ENCODE assay signal across 1 cellular context in the genomic region with DNA sequence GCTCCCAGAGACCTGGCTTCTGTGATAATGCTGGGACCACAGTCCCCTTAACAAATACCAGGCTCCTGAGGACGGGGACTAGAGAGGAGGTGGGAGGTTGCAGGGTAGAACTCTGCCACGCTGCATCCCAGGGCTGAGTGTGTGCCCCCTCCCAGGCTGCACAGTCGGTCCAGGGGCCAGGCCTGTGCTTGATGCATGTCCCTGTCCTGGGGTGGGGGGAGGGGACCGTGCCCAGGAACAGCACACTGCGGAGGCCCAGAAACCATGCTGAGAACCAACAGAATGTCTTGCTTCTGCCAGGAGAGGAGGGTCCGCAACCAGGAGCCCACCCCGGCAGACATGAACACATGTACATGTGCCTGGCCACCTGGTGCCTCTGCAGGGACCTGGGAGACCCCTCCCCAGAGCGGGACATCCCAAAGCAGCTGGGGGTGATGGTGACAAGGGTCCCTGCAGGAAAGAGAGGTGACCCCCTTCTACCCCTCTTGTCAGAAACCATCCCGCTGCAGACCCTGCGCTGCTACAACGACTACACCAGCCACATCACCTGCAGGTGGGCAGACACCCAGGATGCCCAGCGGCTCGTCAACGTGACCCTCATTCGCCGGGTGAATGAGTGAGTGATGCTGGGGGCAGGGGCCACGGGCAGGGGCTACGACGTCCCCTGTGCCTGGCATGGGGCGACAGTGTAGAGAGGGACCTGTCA.
TF ChIP-seq lines count a peak whose summit lies in the region.

No MANE protein-coding gene starts in this region.

TF ChIP-seq in GM23338, 12 proteins besides CTCF, POLR2A, EP300 and RAD21:
- TF ChIP-seq, protein P1, sequence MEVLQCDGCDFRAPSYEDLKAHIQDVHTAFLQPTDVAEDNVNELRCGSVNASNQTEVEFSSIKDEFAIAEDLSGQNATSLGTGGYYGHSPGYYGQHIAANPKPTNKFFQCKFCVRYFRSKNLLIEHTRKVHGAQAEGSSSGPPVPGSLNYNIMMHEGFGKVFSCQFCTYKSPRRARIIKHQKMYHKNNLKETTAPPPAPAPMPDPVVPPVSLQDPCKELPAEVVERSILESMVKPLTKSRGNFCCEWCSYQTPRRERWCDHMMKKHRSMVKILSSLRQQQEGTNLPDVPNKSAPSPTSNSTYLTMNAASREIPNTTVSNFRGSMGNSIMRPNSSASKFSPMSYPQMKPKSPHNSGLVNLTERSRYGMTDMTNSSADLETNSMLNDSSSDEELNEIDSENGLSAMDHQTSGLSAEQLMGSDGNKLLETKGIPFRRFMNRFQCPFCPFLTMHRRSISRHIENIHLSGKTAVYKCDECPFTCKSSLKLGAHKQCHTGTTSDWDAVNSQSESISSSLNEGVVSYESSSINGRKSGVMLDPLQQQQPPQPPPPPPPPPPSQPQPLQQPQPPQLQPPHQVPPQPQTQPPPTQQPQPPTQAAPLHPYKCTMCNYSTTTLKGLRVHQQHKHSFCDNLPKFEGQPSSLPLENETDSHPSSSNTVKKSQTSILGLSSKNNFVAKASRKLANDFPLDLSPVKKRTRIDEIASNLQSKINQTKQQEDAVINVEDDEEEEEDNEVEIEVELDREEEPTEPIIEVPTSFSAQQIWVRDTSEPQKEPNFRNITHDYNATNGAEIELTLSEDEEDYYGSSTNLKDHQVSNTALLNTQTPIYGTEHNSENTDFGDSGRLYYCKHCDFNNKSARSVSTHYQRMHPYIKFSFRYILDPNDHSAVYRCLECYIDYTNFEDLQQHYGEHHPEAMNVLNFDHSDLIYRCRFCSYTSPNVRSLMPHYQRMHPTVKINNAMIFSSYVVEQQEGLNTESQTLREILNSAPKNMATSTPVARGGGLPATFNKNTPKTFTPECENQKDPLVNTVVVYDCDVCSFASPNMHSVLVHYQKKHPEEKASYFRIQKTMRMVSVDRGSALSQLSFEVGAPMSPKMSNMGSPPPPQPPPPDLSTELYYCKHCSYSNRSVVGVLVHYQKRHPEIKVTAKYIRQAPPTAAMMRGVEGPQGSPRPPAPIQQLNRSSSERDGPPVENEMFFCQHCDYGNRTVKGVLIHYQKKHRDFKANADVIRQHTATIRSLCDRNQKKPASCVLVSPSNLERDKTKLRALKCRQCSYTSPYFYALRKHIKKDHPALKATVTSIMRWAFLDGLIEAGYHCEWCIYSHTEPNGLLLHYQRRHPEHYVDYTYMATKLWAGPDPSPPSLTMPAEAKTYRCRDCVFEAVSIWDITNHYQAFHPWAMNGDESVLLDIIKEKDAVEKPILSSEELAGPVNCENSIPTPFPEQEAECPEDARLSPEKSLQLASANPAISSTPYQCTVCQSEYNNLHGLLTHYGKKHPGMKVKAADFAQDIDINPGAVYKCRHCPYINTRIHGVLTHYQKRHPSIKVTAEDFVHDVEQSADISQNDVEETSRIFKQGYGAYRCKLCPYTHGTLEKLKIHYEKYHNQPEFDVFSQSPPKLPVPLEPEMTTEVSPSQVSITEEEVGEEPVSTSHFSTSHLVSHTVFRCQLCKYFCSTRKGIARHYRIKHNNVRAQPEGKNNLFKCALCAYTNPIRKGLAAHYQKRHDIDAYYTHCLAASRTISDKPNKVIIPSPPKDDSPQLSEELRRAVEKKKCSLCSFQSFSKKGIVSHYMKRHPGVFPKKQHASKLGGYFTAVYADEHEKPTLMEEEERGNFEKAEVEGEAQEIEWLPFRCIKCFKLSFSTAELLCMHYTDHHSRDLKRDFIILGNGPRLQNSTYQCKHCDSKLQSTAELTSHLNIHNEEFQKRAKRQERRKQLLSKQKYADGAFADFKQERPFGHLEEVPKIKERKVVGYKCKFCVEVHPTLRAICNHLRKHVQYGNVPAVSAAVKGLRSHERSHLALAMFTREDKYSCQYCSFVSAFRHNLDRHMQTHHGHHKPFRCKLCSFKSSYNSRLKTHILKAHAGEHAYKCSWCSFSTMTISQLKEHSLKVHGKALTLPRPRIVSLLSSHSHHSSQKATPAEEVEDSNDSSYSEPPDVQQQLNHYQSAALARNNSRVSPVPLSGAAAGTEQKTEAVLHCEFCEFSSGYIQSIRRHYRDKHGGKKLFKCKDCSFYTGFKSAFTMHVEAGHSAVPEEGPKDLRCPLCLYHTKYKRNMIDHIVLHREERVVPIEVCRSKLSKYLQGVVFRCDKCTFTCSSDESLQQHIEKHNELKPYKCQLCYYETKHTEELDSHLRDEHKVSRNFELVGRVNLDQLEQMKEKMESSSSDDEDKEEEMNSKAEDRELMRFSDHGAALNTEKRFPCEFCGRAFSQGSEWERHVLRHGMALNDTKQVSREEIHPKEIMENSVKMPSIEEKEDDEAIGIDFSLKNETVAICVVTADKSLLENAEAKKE (CRISPR knock-in tag; IDR thresholded peaks at IDR 0.05), result no peak
- TF ChIP-seq ZNF331 (CRISPR knock-in tag; IDR thresholded peaks at IDR 0.05; ENCODE audit: low read depth), result no peak
- no peak for TF ChIP-seq ZNF114 (CRISPR knock-in tag; IDR thresholded peaks at IDR 0.05)
- TF ChIP-seq, protein P2, sequence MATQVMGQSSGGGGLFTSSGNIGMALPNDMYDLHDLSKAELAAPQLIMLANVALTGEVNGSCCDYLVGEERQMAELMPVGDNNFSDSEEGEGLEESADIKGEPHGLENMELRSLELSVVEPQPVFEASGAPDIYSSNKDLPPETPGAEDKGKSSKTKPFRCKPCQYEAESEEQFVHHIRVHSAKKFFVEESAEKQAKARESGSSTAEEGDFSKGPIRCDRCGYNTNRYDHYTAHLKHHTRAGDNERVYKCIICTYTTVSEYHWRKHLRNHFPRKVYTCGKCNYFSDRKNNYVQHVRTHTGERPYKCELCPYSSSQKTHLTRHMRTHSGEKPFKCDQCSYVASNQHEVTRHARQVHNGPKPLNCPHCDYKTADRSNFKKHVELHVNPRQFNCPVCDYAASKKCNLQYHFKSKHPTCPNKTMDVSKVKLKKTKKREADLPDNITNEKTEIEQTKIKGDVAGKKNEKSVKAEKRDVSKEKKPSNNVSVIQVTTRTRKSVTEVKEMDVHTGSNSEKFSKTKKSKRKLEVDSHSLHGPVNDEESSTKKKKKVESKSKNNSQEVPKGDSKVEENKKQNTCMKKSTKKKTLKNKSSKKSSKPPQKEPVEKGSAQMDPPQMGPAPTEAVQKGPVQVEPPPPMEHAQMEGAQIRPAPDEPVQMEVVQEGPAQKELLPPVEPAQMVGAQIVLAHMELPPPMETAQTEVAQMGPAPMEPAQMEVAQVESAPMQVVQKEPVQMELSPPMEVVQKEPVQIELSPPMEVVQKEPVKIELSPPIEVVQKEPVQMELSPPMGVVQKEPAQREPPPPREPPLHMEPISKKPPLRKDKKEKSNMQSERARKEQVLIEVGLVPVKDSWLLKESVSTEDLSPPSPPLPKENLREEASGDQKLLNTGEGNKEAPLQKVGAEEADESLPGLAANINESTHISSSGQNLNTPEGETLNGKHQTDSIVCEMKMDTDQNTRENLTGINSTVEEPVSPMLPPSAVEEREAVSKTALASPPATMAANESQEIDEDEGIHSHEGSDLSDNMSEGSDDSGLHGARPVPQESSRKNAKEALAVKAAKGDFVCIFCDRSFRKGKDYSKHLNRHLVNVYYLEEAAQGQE (IDR thresholded peaks at IDR 0.05; ENCODE audit: unreplicated experiment), result no peak
- TF ChIP-seq, protein P3, sequence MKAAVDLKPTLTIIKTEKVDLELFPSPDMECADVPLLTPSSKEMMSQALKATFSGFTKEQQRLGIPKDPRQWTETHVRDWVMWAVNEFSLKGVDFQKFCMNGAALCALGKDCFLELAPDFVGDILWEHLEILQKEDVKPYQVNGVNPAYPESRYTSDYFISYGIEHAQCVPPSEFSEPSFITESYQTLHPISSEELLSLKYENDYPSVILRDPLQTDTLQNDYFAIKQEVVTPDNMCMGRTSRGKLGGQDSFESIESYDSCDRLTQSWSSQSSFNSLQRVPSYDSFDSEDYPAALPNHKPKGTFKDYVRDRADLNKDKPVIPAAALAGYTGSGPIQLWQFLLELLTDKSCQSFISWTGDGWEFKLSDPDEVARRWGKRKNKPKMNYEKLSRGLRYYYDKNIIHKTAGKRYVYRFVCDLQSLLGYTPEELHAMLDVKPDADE (IDR thresholded peaks at IDR 0.05), result no peak
- TF ChIP-seq STAT1 (IDR thresholded peaks at IDR 0.05; ENCODE audit: unreplicated experiment), result no peak
- TF ChIP-seq CREB1 (CRISPR knock-in tag; IDR thresholded peaks at IDR 0.05; ENCODE audit: low read depth), result no peak
- TF ChIP-seq NANOG (IDR thresholded peaks at IDR 0.05; ENCODE audit: borderline replicate concordance), result no peak
- no peak for TF ChIP-seq POLR2AphosphoS5 (IDR thresholded peaks at IDR 0.05; ENCODE audit: low read depth)
- TF ChIP-seq EZH2 (IDR thresholded peaks at IDR 0.05; ENCODE audit: low read depth, unreplicated experiment), result no peak
- no peak for TF ChIP-seq JUNB (IDR thresholded peaks at IDR 0.05; ENCODE audit: unreplicated experiment)
- TF ChIP-seq EZH2phosphoT487 (IDR thresholded peaks at IDR 0.05; ENCODE audit: unreplicated experiment), result no peak
